Comparison of ENCODE assay signal across 23 cellular contexts in the genomic region with DNA sequence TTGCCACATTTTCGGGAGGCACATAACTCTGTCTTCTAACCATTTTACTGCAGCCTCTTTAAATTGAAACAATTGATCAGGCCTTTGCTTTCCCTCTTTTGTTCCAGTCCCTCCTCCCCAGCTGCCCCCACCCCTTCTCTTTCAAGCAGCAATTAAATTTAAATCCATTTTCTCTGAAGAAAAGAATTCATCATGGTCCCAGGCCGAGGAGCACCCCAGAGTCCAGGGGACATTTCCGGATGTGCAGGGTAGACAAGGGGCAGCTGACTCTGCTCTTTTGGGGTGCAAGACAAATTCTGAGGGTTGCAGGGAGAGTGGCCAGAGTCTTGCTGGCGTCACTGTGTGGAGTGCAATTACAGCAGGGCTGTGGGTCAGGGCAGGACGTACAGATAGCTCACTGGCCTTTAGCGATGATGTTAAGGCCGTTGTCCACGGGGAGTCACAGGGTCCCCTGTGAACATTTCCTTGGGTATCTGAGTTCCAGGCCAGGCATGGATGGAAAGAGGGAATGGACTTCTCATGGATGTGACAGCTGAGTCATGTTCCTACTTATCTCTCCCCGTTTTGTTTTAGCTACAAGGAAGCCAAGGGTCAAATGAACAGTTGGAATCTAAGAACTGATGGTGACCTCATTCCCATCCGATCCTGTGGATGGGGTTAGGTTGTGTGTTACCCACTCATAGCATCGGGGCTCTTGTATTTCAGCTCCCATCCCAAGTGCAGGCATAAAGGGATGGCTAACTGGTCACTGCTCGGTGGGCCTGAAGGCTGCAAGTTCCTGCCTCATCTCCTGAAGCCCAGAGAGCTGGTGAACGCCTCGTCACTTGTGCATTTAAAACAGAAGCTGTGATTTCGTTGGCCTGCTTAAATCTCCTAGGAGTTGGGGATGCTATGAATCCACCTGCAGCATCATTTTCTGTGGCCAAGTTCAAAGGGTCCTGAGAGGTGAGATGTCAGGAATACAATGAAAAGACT.
"Had no signal": no experiment of that assay in that cellular context is flagged by ENCODE, and none has a peak within 500 bp of the region (broad histone marks: within the 10 kb centered on the region; RNA-seq: fewer than 3 reads in every experiment).

No MANE protein-coding gene starts in this region.

- H3K36me3 Mint-ChIP-seq: naive thymus-derived CD4-positive, alpha-beta T cell; stimulated activated memory B cell treated with anti-CD40 and anti-IgM and Interleukin-4, amounts not matched to agents 10 μg/mL and 1 μg/mL and 100 μg/mL, for 72 hours had no signal

- H3K9me3 Mint-ChIP-seq: effector memory CD8-positive, alpha-beta T cell had no signal

- H3K36me3 ChIP-seq: esophagus squamous epithelium, gastroesophageal sphincter, left lung, neutrophil, spleen, tibial artery, upper lobe of left lung, uterus had no signal

- H3K4me1 Mint-ChIP-seq: naive thymus-derived CD4-positive, alpha-beta T cell; nephron progenitor cell; stimulated activated memory B cell treated with anti-CD40 and anti-IgM and Interleukin-4, amounts not matched to agents 10 μg/mL and 1 μg/mL and 100 μg/mL, for 72 hours had no signal

- H3K27ac Mint-ChIP-seq: effector memory CD8-positive, alpha-beta T cell; naive thymus-derived CD4-positive, alpha-beta T cell; nephron progenitor cell; stimulated activated memory B cell treated with anti-CD40 and anti-IgM and Interleukin-4, amounts not matched to agents 10 μg/mL and 1 μg/mL and 100 μg/mL, for 72 hours; stimulated activated naive CD8-positive, alpha-beta T cell treated with anti-CD3 and anti-CD28 coated beads, Interleukin-15, Interleukin-2, amounts not matched to agents 100 ng/mL and 50 ng/mL, for 24 hours had no signal

- ATAC-seq: effector memory CD8-positive, alpha-beta T cell; gastroesophageal sphincter; left lung; naive thymus-derived CD4-positive, alpha-beta T cell; stimulated activated memory B cell treated with anti-CD40 and anti-IgM and Interleukin-4, amounts not matched to agents 10 μg/mL and 1 μg/mL and 100 μg/mL, for 72 hours had no signal

- H3K27me3 ChIP-seq: left lung, neutrophil, upper lobe of left lung, uterus had no signal

- H3K4me3 ChIP-seq: esophagus squamous epithelium, gastroesophageal sphincter, left lung, spleen, tibial artery, upper lobe of left lung, uterus had no signal

- H3K4me3 Mint-ChIP-seq: effector memory CD8-positive, alpha-beta T cell; naive thymus-derived CD4-positive, alpha-beta T cell; nephron progenitor cell; stimulated activated memory B cell treated with anti-CD40 and anti-IgM and Interleukin-4, amounts not matched to agents 10 μg/mL and 1 μg/mL and 100 μg/mL, for 72 hours; stimulated activated naive CD8-positive, alpha-beta T cell treated with anti-CD3 and anti-CD28 coated beads, Interleukin-15, Interleukin-2, amounts not matched to agents 100 ng/mL and 50 ng/mL, for 24 hours had no signal

- H3K27ac ChIP-seq: epithelial cell of prostate, esophagus squamous epithelium, gastroesophageal sphincter, left lung, neutrophil, tibial artery, upper lobe of left lung, uterus had no signal

- H3K9me3 ChIP-seq: neutrophil, tibial artery, upper lobe of left lung, uterus had no signal

- DNase-seq: cortex of kidney; effector memory CD8-positive, alpha-beta T cell; esophagus squamous epithelium; foreskin fibroblast; glutamatergic neuron; islet precursor cell; left lung; mesendoderm; naive thymus-derived CD4-positive, alpha-beta T cell; nephron progenitor cell; posterior cingulate gyrus; spleen; stimulated activated CD4-positive, alpha-beta T cell treated with anti-CD3 and anti-CD28 coated beads, Interleukin-15, amount 100 ng/mL, for 24 hours; stimulated activated CD4-positive, alpha-beta T cell treated with anti-CD3 and anti-CD28 coated beads, Interleukin-1b, Interleukin-23, amount 100 ng/mL, for 48 hours; stimulated activated CD4-positive, alpha-beta T cell treated with anti-CD3 and anti-CD28 coated beads, Interleukin-4, amount 100 ng/mL, for 24 hours; tibial artery; upper lobe of left lung; uterus had no signal

- H3K4me1 ChIP-seq: esophagus squamous epithelium, gastroesophageal sphincter, left lung, spleen, tibial artery, upper lobe of left lung, uterus had no signal
